Comparison of ENCODE assay signal across 1 cellular context in the genomic region with DNA sequence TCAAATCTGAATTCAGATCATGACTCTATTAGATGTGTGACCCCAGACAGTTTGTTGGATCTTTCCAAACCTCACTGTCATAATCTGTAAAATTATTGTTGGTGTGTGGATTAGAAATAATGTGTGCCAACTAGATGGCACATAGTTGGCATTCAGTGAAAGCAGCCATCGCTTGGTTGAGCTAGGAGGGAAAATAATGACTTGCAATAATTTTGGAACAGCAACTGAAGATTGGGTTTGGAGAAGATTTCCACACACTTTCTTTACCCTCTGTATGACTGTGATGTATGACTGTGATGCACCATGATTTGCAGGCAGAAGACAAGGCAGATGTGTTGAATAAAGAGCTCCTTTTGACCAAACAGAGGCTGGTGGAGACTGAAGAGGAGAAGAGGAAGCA.
TF ChIP-seq lines count a peak whose summit lies in the region.

No MANE protein-coding gene starts in this region.

TF ChIP-seq in HepG2, 621 proteins besides CTCF, POLR2A, EP300 and RAD21:
- TF ChIP-seq ETV5 (CRISPR knock-in tag; IDR thresholded peaks at IDR 0.05; ENCODE audit: borderline replicate concordance): no peak
- peak; percentile 61; the same call in 1 of the 2 replicates for TF ChIP-seq NFE2L2 (IDR thresholded peaks at IDR 0.05; ENCODE audit: low read length)
TF ChIP-seq in HepG2: peak in this region for 1.
